Comparison of ENCODE assay signal across 8 cellular contexts in the genomic region with DNA sequence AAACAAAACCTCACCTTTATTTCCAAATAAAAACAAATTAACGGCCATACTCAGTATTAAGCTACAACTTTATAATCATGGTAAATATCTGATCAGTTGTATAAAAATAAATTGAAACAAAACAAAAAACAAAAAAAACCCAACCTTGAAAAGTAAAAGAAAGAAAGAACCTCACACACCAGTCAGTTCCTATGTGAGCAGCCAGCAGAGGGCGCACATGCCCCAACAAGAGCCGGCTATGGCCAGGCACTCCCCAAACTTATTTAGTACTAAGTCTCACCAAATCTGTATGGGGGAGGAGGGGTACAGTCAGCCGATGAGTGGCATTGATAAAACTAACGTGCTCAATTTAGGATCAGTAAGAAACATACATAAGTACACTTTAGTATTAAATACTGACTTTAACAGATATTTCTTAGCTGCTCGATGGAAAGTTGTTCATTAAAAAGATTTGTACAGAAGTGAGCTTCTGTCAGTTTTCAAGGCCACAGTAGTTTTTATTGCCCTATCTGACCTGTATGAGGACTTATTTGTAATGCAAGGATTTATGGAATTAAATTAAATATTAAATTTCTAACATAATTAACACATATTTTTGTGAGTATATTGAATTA.
A peak's percentile ranks its signal among the peaks of the same experiment; 100 is the strongest.
DNase-seq lines count a peak whose midpoint lies in the region; ATAC-seq, FAIRE-seq and TF ChIP-seq lines count a peak whose summit lies in the region.

No MANE protein-coding gene starts in this region.

- no peaks in the 10 kb centered on the region for H3K9me3 Mint-ChIP-seq in neural crest cell
- no peaks in the 10 kb centered on the region for H3K9me3 Mint-ChIP-seq in stimulated activated naive CD8-positive, alpha-beta T cell treated with anti-CD3 and anti-CD28 coated beads, Interleukin-15, amount 100 ng/mL, for 72 hours

- FAIRE-seq in HTR-8/SVneo (lab: Jason Lieb, UNC) = no peak

- H3K9ac ChIP-seq in OCI-LY1 (ENCODE audit: low read length) = no peak overlapping the region; the same call in 1 of the 2 replicates

- no peaks in the 10 kb centered on the region for H3K27me3 Mint-ChIP-seq in neural crest cell (ENCODE audit: low read depth)
- peaks cover 15% of the 10 kb centered on the region for H3K27me3 Mint-ChIP-seq in stimulated activated naive CD8-positive, alpha-beta T cell treated with anti-CD3 and anti-CD28 coated beads, Interleukin-15, amount 100 ng/mL, for 72 hours

- H3K4me2 ChIP-seq in OCI-LY1 (ENCODE audit: low read length) = peak overlapping the region; percentile 85

- H3K4me1 ChIP-seq in OCI-LY1 (ENCODE audit: insufficient read depth, low read length, severe bottlenecking) (peaks cover 83% of the 10 kb centered on the region), esophagus muscularis mucosa (peaks cover 0 to 30% (median 15%) of the 10 kb centered on the region in 4 donors)

- no peaks in the 10 kb centered on the region for H3K36me3 Mint-ChIP-seq in neural crest cell (ENCODE audit: low read depth)

- H3K4me3 ChIP-seq in OCI-LY1 (ENCODE audit: low read depth, low read length, poor library complexity, severe bottlenecking) (no peak overlapping the region), esophagus muscularis mucosa (no peak overlapping the region)

- TF ChIP-seq EP300 in esophagus muscularis mucosa (IDR thresholded peaks at IDR 0.05) = no peak

- H3K27ac Mint-ChIP-seq in neural crest cell (ENCODE audit: unreplicated experiment) = peak overlapping the region; percentile 83
- H3K27ac Mint-ChIP-seq in stimulated activated naive CD8-positive, alpha-beta T cell treated with anti-CD3 and anti-CD28 coated beads, Interleukin-15, amount 100 ng/mL, for 72 hours = no peak overlapping the region

- peak; percentile 91 for ATAC-seq in GM21390 (IDR thresholded peaks at IDR 0.05; ENCODE audit: unreplicated experiment)
- peak; percentile 81 for ATAC-seq in stimulated activated naive CD8-positive, alpha-beta T cell treated with anti-CD3 and anti-CD28 coated beads, Interleukin-15, amount 100 ng/mL, for 72 hours

- no peaks in the 10 kb centered on the region for H4K20me1 ChIP-seq in OCI-LY1 (ENCODE audit: insufficient read depth, low read length)

- WGBS in esophagus muscularis mucosa = 22% methylated on average over 6 of the region's 6 CpGs

- H3K79me2 ChIP-seq in OCI-LY1 (ENCODE audit: insufficient read depth, low read length) = peaks cover 100% of the 10 kb centered on the region

- peaks cover 5% of the 10 kb centered on the region; the same call in 1 of the 2 replicates for H3K36me3 ChIP-seq in OCI-LY1 (ENCODE audit: insufficient read depth, low read length)
- H3K36me3 ChIP-seq in esophagus muscularis mucosa = no peaks in the 10 kb centered on the region

- H3F3A ChIP-seq in OCI-LY1 (ENCODE audit: insufficient read depth, low read length) = 0 out of 2 replicates have a peak, but pooled peaks cover 5% of the 10 kb centered on the region

- H3K27me3 ChIP-seq in OCI-LY1 (ENCODE audit: insufficient read depth, low read length) = no peaks in the 10 kb centered on the region
- no peaks in the 10 kb centered on the region for H3K27me3 ChIP-seq in esophagus muscularis mucosa

- H3K9me3 ChIP-seq in OCI-LY1 (ENCODE audit: low read length) (no peaks in the 10 kb centered on the region), esophagus muscularis mucosa (no peaks in the 10 kb centered on the region)

- intact Hi-C loops in esophagus muscularis mucosa (cut with DNase I) = loop anchor here (5.0 to 10.0 kb wide), 3 partner anchors 183 to 449 kb away; no protein-coding TSS in a partner anchor

- peak overlapping the region; percentile 38 for H3K4me3 Mint-ChIP-seq in neural crest cell
- no peak overlapping the region for H3K4me3 Mint-ChIP-seq in stimulated activated naive CD8-positive, alpha-beta T cell treated with anti-CD3 and anti-CD28 coated beads, Interleukin-15, amount 100 ng/mL, for 72 hours

- TF ChIP-seq CTCF in OCI-LY1 (IDR thresholded peaks at IDR 0.05; ENCODE audit: low read length) (peak; percentile 90), esophagus muscularis mucosa (IDR thresholded peaks at IDR 0.05) (peak; percentile 70 to 95 (median 87)), neural crest cell (conservative IDR thresholded peaks at IDR 0.05) (peak; percentile 98)

- peaks cover 24% of the 10 kb centered on the region for H3K4me1 Mint-ChIP-seq in neural crest cell
- H3K4me1 Mint-ChIP-seq in stimulated activated naive CD8-positive, alpha-beta T cell treated with anti-CD3 and anti-CD28 coated beads, Interleukin-15, amount 100 ng/mL, for 72 hours = peaks cover 5% of the 10 kb centered on the region

- H3K27ac ChIP-seq in OCI-LY1 (ENCODE audit: low read depth, low read length, poor library complexity, severe bottlenecking) = peak overlapping the region; percentile 98
- H3K27ac ChIP-seq in esophagus muscularis mucosa (replicated peaks in 1 of 4) = no peak overlapping the region

- H2AFZ ChIP-seq in OCI-LY1 (ENCODE audit: low read length) = no peak overlapping the region

- no peaks in the 10 kb centered on the region for H3K9me2 ChIP-seq in OCI-LY1 (ENCODE audit: low read depth, low read length)

- TF ChIP-seq POLR2A in esophagus muscularis mucosa (IDR thresholded peaks at IDR 0.05; ENCODE audit: low read depth) = no peak

- DNase-seq in D341Med (ENCODE audit: low spot score) (peak; percentile 82), HTR-8/SVneo (ENCODE audit: insufficient read length, low spot score) (peak; percentile 12), activated T-cell treated with anti-CD3 and anti-CD28 coated beads for 24 hours (ENCODE audit: low read depth) (peak; percentile 57), esophagus muscularis mucosa (ENCODE audit: extremely low spot score) (peak; percentile 96), neural crest cell (ENCODE audit: low read depth, low spot score) (peak; percentile 75)
- DNase-seq in stimulated activated naive CD8-positive, alpha-beta T cell treated with anti-CD3 and anti-CD28 coated beads, Interleukin-15, amount 100 ng/mL, for 72 hours = peak; percentile 61 to 66

Comparison
In these comparisons a context has a peak if more than half of its experiments do, and no peak if none do; other contexts are left out.
1. DNase-seq: peak in every context shown above with its lines; median percentile 96 in esophagus muscularis mucosa; 82 in D341Med; 75 in neural crest cell; 64 in stimulated activated naive CD8-positive, alpha-beta T cell treated with anti-CD3 and anti-CD28 coated beads, Interleukin-15, amount 100 ng/mL, for 72 hours; 57 in activated T-cell treated with anti-CD3 and anti-CD28 coated beads for 24 hours; 12 in HTR-8/SVneo.